ENCODE assay signal across 25 cellular contexts in genomic region chr17:12664252-12664651, GRCh38. TPM values are rescaled to one million over a fixed set of nuclear protein-coding genes. Genes with fewer than 3 reads are reported as not detected.
DNase-seq lines count a peak whose midpoint lies in the region; ATAC-seq and TF ChIP-seq lines count a peak whose summit lies in the region.
"Had no signal": no experiment of that assay in that cellular context is flagged by ENCODE, and none has a peak within 500 bp of the region (broad histone marks: within the 10 kb centered on the region; RNA-seq: fewer than 3 reads in every experiment).

No MANE protein-coding gene starts in this region.

- H2AK5ac ChIP-seq in IMR-90 (ENCODE audit: low read depth, low read length): peak overlapping the region; percentile 66

- H2BK15ac ChIP-seq in IMR-90 (ENCODE audit: low read depth, low read length): peak overlapping the region; percentile 76; the same call in 2 of the 3 replicates

- no peak overlapping the region for H3K27ac Mint-ChIP-seq in neural crest cell (ENCODE audit: unreplicated experiment)
- H3K27ac Mint-ChIP-seq: activated CD8-positive, alpha-beta T cell treated with anti-CD3 and anti-CD28 coated beads, Interleukin-2, amount 10 ng/mL, durations not matched to agents 7 days and 5 days; activated naive CD8-positive, alpha-beta T cell treated with anti-CD3 and anti-CD28 coated beads, Interleukin-2, amount 10 ng/mL, durations not matched to agents 7 days and 5 days; CD4-positive, alpha-beta T cell; natural killer cell treated with Interleukin-12 subunit alpha and Interleukin-12 subunit beta and Interleukin-15 and Interleukin-18, amount 100 ng/mL, for 72 hours; T-helper 1 cell treated with Interleukin-12 subunit alpha and Interleukin-12 subunit beta and Interleukin-4 antibody, amounts not matched to agents 30 μg/mL and 1 μg/mL, for 36 hours had no signal

- TF ChIP-seq CTCF in IMR-90 (conservative IDR thresholded peaks at IDR 0.05; ENCODE audit: low read depth, low read length): no peak
- no peak for TF ChIP-seq CTCF in coronary artery (IDR thresholded peaks at IDR 0.05)
- no peak for TF ChIP-seq CTCF in neural crest cell (conservative IDR thresholded peaks at IDR 0.05)
- TF ChIP-seq CTCF in transverse colon (IDR thresholded peaks at IDR 0.05): no peak

- peak overlapping the region; percentile 93 for H2BK120ac ChIP-seq in IMR-90 (ENCODE audit: low read depth, low read length)

- H3K79me2 ChIP-seq in GM23248 (ENCODE audit: insufficient read depth): no peaks in the 10 kb centered on the region

- POLR2A ChIA-PET in IMR-90 (lab: Charles Lee; ENCODE audit: unreplicated experiment): no interaction called here

- H3K56ac ChIP-seq in IMR-90 (ENCODE audit: extremely low read depth, insufficient read depth, low read length): no peak overlapping the region

- H3K4me2 ChIP-seq in IMR-90 (ENCODE audit: low read depth, low read length) (peak overlapping the region; percentile 88), GM23248 (ENCODE audit: unreplicated experiment) (no peak overlapping the region)

- peak overlapping the region; percentile 61; the same call in 1 of the 2 replicates for H3K18ac ChIP-seq in IMR-90 (ENCODE audit: low read depth, low read length)

- peaks cover 9 to 39% of the 10 kb centered on the region in 2 experiments; a peak in 3 of 4 replicates for H3K79me1 ChIP-seq in IMR-90 (ENCODE audit: low read depth in 1 of 2, low read length in 2 of 2)

- H2AFZ ChIP-seq in IMR-90 (replicated peaks; ENCODE audit: low read length, poor library complexity): peak overlapping the region; percentile 81
- H2AFZ ChIP-seq in GM23248: no peak overlapping the region

- peak overlapping the region; percentile 94; the same call in 1 of the 2 replicates for H3K14ac ChIP-seq in IMR-90 (replicated peaks; ENCODE audit: low read depth, low read length)

- peak overlapping the region; percentile 67 for H4K5ac ChIP-seq in IMR-90 (ENCODE audit: low read depth, low read length)

- peak overlapping the region; percentile 90 for H3K4ac ChIP-seq in IMR-90 (ENCODE audit: low read depth, low read length)

- H3K27me3 ChIP-seq in IMR-90 (ENCODE audit: control insufficient read depth, insufficient read depth, low read length): no peaks in the 10 kb centered on the region
- peaks cover 38% of the 10 kb centered on the region for H3K27me3 ChIP-seq in transverse colon
- peaks cover 46% of the 10 kb centered on the region for H3K27me3 ChIP-seq in GM23248 (replicated peaks; ENCODE audit: insufficient read depth)

- H2AK9ac ChIP-seq in IMR-90 (replicated peaks; ENCODE audit: low read depth, low read length, poor library complexity): peak overlapping the region; percentile 29

- H3K36me3 ChIP-seq in IMR-90 (ENCODE audit: control insufficient read depth, insufficient read depth, low read length): no peaks in the 10 kb centered on the region
- no peaks in the 10 kb centered on the region for H3K36me3 ChIP-seq in transverse colon
- no peaks in the 10 kb centered on the region for H3K36me3 ChIP-seq in GM23248 (ENCODE audit: low read depth)

- H3K4me3 Mint-ChIP-seq in neural crest cell: peak overlapping the region; percentile 91
- H3K4me3 Mint-ChIP-seq: activated CD8-positive, alpha-beta T cell treated with anti-CD3 and anti-CD28 coated beads, Interleukin-2, amount 10 ng/mL, durations not matched to agents 7 days and 5 days; activated naive CD8-positive, alpha-beta T cell treated with anti-CD3 and anti-CD28 coated beads, Interleukin-2, amount 10 ng/mL, durations not matched to agents 7 days and 5 days; CD4-positive, alpha-beta T cell; natural killer cell treated with Interleukin-12 subunit alpha and Interleukin-12 subunit beta and Interleukin-15 and Interleukin-18, amount 100 ng/mL, for 72 hours; T-helper 1 cell treated with Interleukin-12 subunit alpha and Interleukin-12 subunit beta and Interleukin-4 antibody, amounts not matched to agents 30 μg/mL and 1 μg/mL, for 36 hours had no signal

- TF ChIP-seq RAD21 in IMR-90 (IDR thresholded peaks at IDR 0.05; ENCODE audit: low read length): no peak

- no peaks in the 10 kb centered on the region for H3K9me1 ChIP-seq in IMR-90 (ENCODE audit: insufficient read depth, low read length)

- in situ Hi-C loops in IMR-90 (cut with MboI; ENCODE audit: low sequenced_read_pairs) (loop anchor here (10.0 kb wide), 1 partner anchor 341 kb away; no protein-coding TSS in a partner anchor), transverse colon (cut with MboI; ENCODE audit: low pct_ligation_motif_present in 1 of 4, low pct_unique_long_range_greater_than_20kb in 1 of 4, low sequenced_read_pairs in 3 of 4) (loop anchor here in 3 of 4 donors (10.0 to 25.0 kb wide), 3 partner anchors 402 to 427 kb away; no protein-coding TSS in a partner anchor), GM23248 (cut with MboI) (loop anchor here (10.0 kb wide), 1 partner anchor 409 kb away; no protein-coding TSS in a partner anchor)

- no peak for TF ChIP-seq POLR2A in IMR-90 (IDR thresholded peaks at IDR 0.05; ENCODE audit: low read depth, low read length)
- TF ChIP-seq POLR2A in transverse colon (IDR thresholded peaks at IDR 0.05): no peak

- ATAC-seq in IMR-90 (ENCODE audit: low read depth): no peak
- ATAC-seq in HG02840 (IDR thresholded peaks at IDR 0.05; ENCODE audit: low FRiP score, unreplicated experiment): no peak
- ATAC-seq: activated CD8-positive, alpha-beta T cell treated with anti-CD3 and anti-CD28 coated beads, Interleukin-2, amount 10 ng/mL, durations not matched to agents 7 days and 5 days; natural killer cell treated with Interleukin-12 subunit alpha and Interleukin-12 subunit beta and Interleukin-15 and Interleukin-18, amount 100 ng/mL, for 72 hours had no signal

- no peaks in the 10 kb centered on the region for H3F3A ChIP-seq in GM23248 (ENCODE audit: insufficient read depth)

- peaks cover 17% of the 10 kb centered on the region for H3K4me1 Mint-ChIP-seq in neural crest cell

- no peaks in the 10 kb centered on the region for H3K9me3 ChIP-seq in IMR-90 (ENCODE audit: control insufficient read depth, insufficient read depth, low read length)
- no peaks in the 10 kb centered on the region for H3K9me3 ChIP-seq in transverse colon
- H3K9me3 ChIP-seq in GM23248 (ENCODE audit: low read depth): no peaks in the 10 kb centered on the region

- no peak for TF ChIP-seq EP300 in transverse colon (IDR thresholded peaks at IDR 0.05; ENCODE audit: low read depth)

- 100% methylated on average over 1 of the region's 11 CpGs; no CpG with 5 or more reads in 1 of the 2 experiments for WGBS in IMR-90 (ENCODE audit: extremely low coverage in 2 of 2, insufficient read length in 1 of 2), 2 experiments
- 40 to 76% methylated on average over 1 to 11 of the region's 11 CpGs for WGBS in transverse colon (ENCODE audit: low coverage in 1 of 2), 2 donors
- WGBS in GM23248 (ENCODE audit: low coverage in 1 of 2, low lambda C conversion rate in 2 of 2, missing lambda C conversion rate in 2 of 2), 2 experiments: 54 to 55% methylated on average over 11 of the region's 11 CpGs

- H3K27ac ChIP-seq in IMR-90 (ENCODE audit: insufficient read depth, low read length) (peak overlapping the region; percentile 86), coronary artery (peak overlapping the region; percentile 93 to 94), transverse colon (peak overlapping the region; percentile 80 to 95 (median 88)), GM23248 (no peak overlapping the region)

- no peaks in the 10 kb centered on the region for H4K20me1 ChIP-seq in IMR-90 (ENCODE audit: insufficient read depth, low read length)
- no peaks in the 10 kb centered on the region for H4K20me1 ChIP-seq in GM23248 (ENCODE audit: insufficient read depth)

- H3K27me3 Mint-ChIP-seq in neural crest cell (ENCODE audit: low read depth): peaks cover 69% of the 10 kb centered on the region

- H4K8ac ChIP-seq in IMR-90 (ENCODE audit: low read depth in 2 of 2, low read length in 2 of 2): peak overlapping the region; percentile 64 to 93

- peak overlapping the region; percentile 94; the same call in 1 of the 2 replicates for H3K4me3 ChIP-seq in IMR-90 (ENCODE audit: insufficient read depth, low read depth, low read length)
- peak overlapping the region; percentile 78 for H3K4me3 ChIP-seq in coronary artery
- H3K4me3 ChIP-seq in transverse colon: no peak overlapping the region
- H3K4me3 ChIP-seq in GM23248: no peak overlapping the region

- peak overlapping the region; percentile 83 for H3K23ac ChIP-seq in IMR-90 (ENCODE audit: low read depth, low read length)

- H3K9ac ChIP-seq in IMR-90 (ENCODE audit: low read depth, low read length) (peak overlapping the region; percentile 95), GM23248 (no peak overlapping the region)

- CTCF ChIA-PET in IMR-90 (lab: Yijun Ruan, JAX): interaction anchor here (1.6 to 4.9 kb wide), 2 partner anchors 78 to 119 kb away, joined by 7 to 21 read pairs; no protein-coding TSS in a partner anchor

- H4K91ac ChIP-seq in IMR-90 (ENCODE audit: insufficient read depth, low read depth, low read length): peak overlapping the region; percentile 80; the same call in 1 of the 2 replicates

- H2BK20ac ChIP-seq in IMR-90 (ENCODE audit: low read depth, low read length): peak overlapping the region; percentile 79; the same call in 1 of the 2 replicates

- no TSS peak for BruUV-seq in IMR-90 (replicated peaks; lab: Mats Ljungman, UMichigan)

- H3K9me3 Mint-ChIP-seq in neural crest cell: no peaks in the 10 kb centered on the region
- H3K9me3 Mint-ChIP-seq: activated naive CD8-positive, alpha-beta T cell treated with anti-CD3 and anti-CD28 coated beads, Interleukin-2, amount 10 ng/mL, durations not matched to agents 7 days and 5 days; T-helper 1 cell treated with Interleukin-12 subunit alpha and Interleukin-12 subunit beta and Interleukin-4 antibody, amounts not matched to agents 30 μg/mL and 1 μg/mL, for 36 hours had no signal

- H3K9me2 ChIP-seq in GM23248 (ENCODE audit: insufficient read depth): no peaks in the 10 kb centered on the region

- no peak for DNase-seq in IMR-90
- no peak for DNase-seq in coronary artery (ENCODE audit: low spot score)
- DNase-seq in neural crest cell (ENCODE audit: low read depth, low spot score): no peak
- DNase-seq in transverse colon: no peak
- no peak for DNase-seq in retina
- DNase-seq in GM23248: no peak
- no peak for DNase-seq in NCI-H1694 (lab: John Stamatoyannopoulos, UW)
- DNase-seq: activated CD4-positive, alpha-beta T cell treated with anti-CD3 and anti-CD28 coated beads for 1 hour; activated CD8-positive, alpha-beta T cell treated with anti-CD3 and anti-CD28 coated beads, Interleukin-2, amount 10 ng/mL, durations not matched to agents 7 days and 5 days; activated effector memory CD4-positive, alpha-beta T cell treated with anti-CD3 and anti-CD28 coated beads, Interleukin-2, amount 50 U/mL, for 16 hours; activated naive CD8-positive, alpha-beta T cell treated with anti-CD3 and anti-CD28 coated beads, Interleukin-2, amount 10 ng/mL, durations not matched to agents 7 days and 5 days; activated T-cell treated with anti-CD3 and anti-CD28 coated beads for 4 hours; AML-193; CD4-positive, alpha-beta T cell; kidney; NCI-H1417; NCI-H2107; NCI-H446 treated with DMSO at 0.1 percent for 48 hours; posterior cingulate gyrus had no signal

- no peaks in the 10 kb centered on the region for H3K36me3 Mint-ChIP-seq in neural crest cell (ENCODE audit: low read depth)
- H3K36me3 Mint-ChIP-seq: activated naive CD8-positive, alpha-beta T cell treated with anti-CD3 and anti-CD28 coated beads, Interleukin-2, amount 10 ng/mL, durations not matched to agents 7 days and 5 days; natural killer cell treated with Interleukin-12 subunit alpha and Interleukin-12 subunit beta and Interleukin-15 and Interleukin-18, amount 100 ng/mL, for 72 hours had no signal

- H2BK5ac ChIP-seq in IMR-90 (ENCODE audit: low read depth, low read length, poor library complexity, severe bottlenecking): peak overlapping the region; percentile 77

- intact Hi-C loops in IMR-90 (cut with micrococcal nuclease): no loop called here
- intact Hi-C loops in transverse colon (cut with DNase I; ENCODE audit: low total_unique reads): loop anchor here (10.0 kb wide), 2 partner anchors 239 to 479 kb away; no protein-coding TSS in a partner anchor

- dilution Hi-C loops in IMR-90 (cut with HindIII; ENCODE audit: low sequenced_read_pairs, unreplicated experiment): no loop called here

- H3K4me1 ChIP-seq in IMR-90 (ENCODE audit: control insufficient read depth, insufficient read depth, low read length): peaks cover 7% of the 10 kb centered on the region
- H3K4me1 ChIP-seq in transverse colon: peaks cover 0 to 12% (median 5%) of the 10 kb centered on the region in 4 donors
- 0 out of 2 replicates have a peak, but pooled peaks cover 10% of the 10 kb centered on the region for H3K4me1 ChIP-seq in GM23248 (ENCODE audit: insufficient read depth)

RNA-seq across cellular contexts. Expression of gene MYOCD, which starts 1.4 kb away (rescaled TPM):
- total RNA-seq in IMR-90 (2012; rRNA removed) (19.7 and 20.1 TPM in 2 replicates), neural crest cell (0.09 and 0.23 TPM in 2 replicates), transverse colon (10 to 100 TPM; 15.9 to 59.1 (median 35.0) TPM)
- polyA plus RNA-seq in IMR-90 (2012; rRNA removed) (10.6 and 12.4 TPM in 2 replicates), GM23248 (2016; fragmentation: Nextera tagmentation; extraction: Ambion mirVana) (0.09 TPM in 1 of 2 replicates, not detected in the other)
- polyA plus RNA-seq in IMR-90 (2012; cell fraction: cytosol; rRNA removed): 5.4 TPM in 2 replicates
- polyA plus RNA-seq in IMR-90 (2012; cell fraction: nucleus; rRNA removed; ENCODE audit: low replicate concordance): 8.7 and 10.9 TPM in 2 replicates
- under 0.01 TPM in 2 replicates for total RNA-seq in GM23248 (2014; rRNA removed; shearing (Covaris generic))
- total RNA-seq: activated CD8-positive, alpha-beta T cell treated with anti-CD3 and anti-CD28 coated beads, Interleukin-2, amount 10 ng/mL, durations not matched to agents 7 days and 5 days; activated naive CD8-positive, alpha-beta T cell treated with anti-CD3 and anti-CD28 coated beads, Interleukin-2, amount 10 ng/mL, durations not matched to agents 7 days and 5 days; CD4-positive, alpha-beta T cell; endothelial cell of umbilical vein; natural killer cell treated with Interleukin-12 subunit alpha and Interleukin-12 subunit beta and Interleukin-15 and Interleukin-18, amount 100 ng/mL, for 72 hours; RPMI7951; SK-MEL-5 had no signal
- polyA plus RNA-seq: endothelial cell of umbilical vein had no signal

Comparison
In these comparisons a context has a peak if more than half of its experiments do, and no peak if none do; other contexts are left out.
1. H3K4me3 ChIP-seq: peak in IMR-90 (single experiment) and coronary artery (single experiment); none in transverse colon (0 of 4) and GM23248 (single experiment).
2. RNA of gene MYOCD, which starts 1.4 kb away (total RNA-seq): 15.9 to 59.1 TPM in transverse colon and 19.7 to 20.1 TPM in IMR-90; 0.09 to 0.23 TPM in neural crest cell and under 0.01 TPM in GM23248; every median in the first group is over 10 times any median in the second.